Comparison of ENCODE assay signal across 7 cellular contexts in the genomic region with DNA sequence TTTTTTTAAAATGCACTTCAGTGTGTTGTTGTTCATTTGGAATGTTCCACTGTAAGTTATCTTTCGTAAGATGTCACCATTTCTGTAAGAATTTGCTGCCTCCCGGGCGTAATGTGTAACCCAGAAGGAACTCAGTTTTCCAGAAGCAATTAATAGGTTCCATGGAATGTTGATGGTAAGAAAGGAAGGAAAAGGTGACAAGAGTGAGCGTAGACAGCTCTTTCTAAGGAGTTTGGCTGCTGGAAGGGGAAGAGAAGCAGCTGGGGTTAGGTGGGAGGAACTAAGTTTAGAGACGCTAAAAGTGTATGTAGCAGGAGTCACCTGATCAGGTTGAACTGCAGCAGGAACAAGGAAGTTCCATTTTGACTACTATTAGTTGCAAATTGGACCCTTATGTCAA. TPM values are rescaled to one million over a fixed set of nuclear protein-coding genes. Genes with fewer than 3 reads are reported as not detected.
DNase-seq lines count a peak whose midpoint lies in the region; ATAC-seq and TF ChIP-seq lines count a peak whose summit lies in the region.

No MANE protein-coding gene starts in this region.

- peaks cover 0 to 6% of the 10 kb centered on the region in 2 donors for H3K4me1 Mint-ChIP-seq in effector memory CD8-positive, alpha-beta T cell (ENCODE audit: low read depth in 2 of 2)

- no peaks in the 10 kb centered on the region for H3K79me2 ChIP-seq in smooth muscle cell (ENCODE audit: low read depth)

- peak overlapping the region; percentile 47 to 73 for H3K4me3 Mint-ChIP-seq in effector memory CD8-positive, alpha-beta T cell

- H3K27me3 Mint-ChIP-seq in effector memory CD8-positive, alpha-beta T cell: no peaks in the 10 kb centered on the region

- DNase-seq in GM20000 (ENCODE audit: low spot score): peak; percentile 7
- DNase-seq in NOMO-1 treated with DMSO at 0.1 percent for 48 hours (lab: John Stamatoyannopoulos, UW; ENCODE audit: unreplicated experiment): peak; percentile 50
- DNase-seq in effector memory CD8-positive, alpha-beta T cell: no peak
- no peak for DNase-seq in smooth muscle cell (lab: John Stamatoyannopoulos, UW; ENCODE audit: unreplicated experiment)

- H3K4me1 ChIP-seq in smooth muscle cell (ENCODE audit: low read depth): no peaks in the 10 kb centered on the region

- H3K27me3 ChIP-seq in smooth muscle cell (ENCODE audit: low read depth): no peaks in the 10 kb centered on the region

- H3K9me3 Mint-ChIP-seq in effector memory CD8-positive, alpha-beta T cell: no peaks in the 10 kb centered on the region

- no peaks in the 10 kb centered on the region for H4K20me1 ChIP-seq in smooth muscle cell (ENCODE audit: low read depth)

- no peak for ATAC-seq in effector memory CD8-positive, alpha-beta T cell (replicated peaks)
- no peak for ATAC-seq in GM21717 (IDR thresholded peaks at IDR 0.05; ENCODE audit: unreplicated experiment)
- no peak for ATAC-seq in GM21576 (IDR thresholded peaks at IDR 0.05; ENCODE audit: unreplicated experiment)
- no peak for ATAC-seq in HG03342 (IDR thresholded peaks at IDR 0.05; ENCODE audit: unreplicated experiment)

- H3K9me3 ChIP-seq in smooth muscle cell (replicated peaks; ENCODE audit: low read depth): no peaks in the 10 kb centered on the region

- 83% methylated on average over 5 of the region's 5 CpGs for WGBS in smooth muscle cell (ENCODE audit: low lambda C conversion rate)

- TF ChIP-seq CTCF in GM20000 (IDR thresholded peaks at IDR 0.05; ENCODE audit: extremely low read depth, missing control alignments): no peak
- no peak for TF ChIP-seq CTCF in smooth muscle cell (IDR thresholded peaks at IDR 0.05; ENCODE audit: borderline replicate concordance, insufficient read depth, poor library complexity, severe bottlenecking)

- H3K36me3 ChIP-seq in smooth muscle cell (ENCODE audit: low read depth): no peaks in the 10 kb centered on the region

- H3K36me3 Mint-ChIP-seq in effector memory CD8-positive, alpha-beta T cell (ENCODE audit: insufficient read depth): peaks cover 6% of the 10 kb centered on the region

- H3K27ac ChIP-seq in smooth muscle cell (ENCODE audit: low read depth): peak overlapping the region; percentile 61

- no peak overlapping the region for H3K9ac ChIP-seq in smooth muscle cell (ENCODE audit: low read depth)

- H3K4me3 ChIP-seq in smooth muscle cell: peak overlapping the region; percentile 40

- peak overlapping the region in 1 of 2 donors; percentile 85 for H3K27ac Mint-ChIP-seq in effector memory CD8-positive, alpha-beta T cell

- H3F3A ChIP-seq in smooth muscle cell (ENCODE audit: low read depth): no peaks in the 10 kb centered on the region

- H3K4me2 ChIP-seq in smooth muscle cell: peak overlapping the region; percentile 56

- H2AFZ ChIP-seq in smooth muscle cell (ENCODE audit: low read depth): no peak overlapping the region

RNA-seq across cellular contexts. Expression of gene PNMA5, which starts 35.9 kb away (rescaled TPM):
- not detected in 2 replicates for total RNA-seq in smooth muscle cell
- polyA plus RNA-seq in smooth muscle cell: not detected in 2 replicates

Comparison
In these comparisons a context has a peak if more than half of its experiments do, and no peak if none do; other contexts are left out.
1. DNase-seq: peak in GM20000 (single experiment) and NOMO-1 treated with DMSO at 0.1 percent for 48 hours (single experiment); none in effector memory CD8-positive, alpha-beta T cell (0 of 3) and smooth muscle cell (single experiment).